25 cellular contexts compared by ENCODE assay signal in the genomic region with DNA sequence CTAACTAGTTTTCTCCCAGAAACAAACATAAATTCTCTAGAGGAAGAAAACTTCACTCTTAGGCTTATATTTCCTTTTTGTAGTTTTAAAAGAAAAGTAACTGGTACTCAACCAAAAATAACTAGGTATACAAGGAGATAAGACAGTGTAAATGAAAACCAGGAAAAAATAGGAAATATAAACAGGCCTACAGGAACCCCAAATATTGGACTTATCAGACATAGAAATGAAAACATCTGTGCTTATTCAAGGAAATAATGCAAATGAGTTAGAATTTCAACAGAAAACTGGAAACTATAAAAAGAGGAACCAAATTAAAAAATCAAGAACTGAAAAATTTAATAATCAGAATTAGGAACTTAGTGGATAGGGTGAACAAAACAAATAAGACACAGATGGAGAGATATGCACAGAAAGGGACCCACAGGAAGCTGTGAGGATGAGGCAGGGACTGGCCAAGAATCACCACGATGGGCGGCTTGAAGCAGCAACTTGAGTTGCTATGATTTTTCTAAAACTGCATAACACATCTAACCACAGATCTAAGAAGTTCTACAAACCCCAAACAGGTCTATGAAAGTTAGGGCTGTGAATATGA.
"Had no signal": no experiment of that assay in that cellular context is flagged by ENCODE, and none has a peak within 500 bp of the region (broad histone marks: within the 10 kb centered on the region; RNA-seq: fewer than 3 reads in every experiment).

No MANE protein-coding gene starts in this region.

- H3K27ac Mint-ChIP-seq: activated naive CD4-positive, alpha-beta T cell treated with anti-CD3 and anti-CD28 coated beads, Interleukin-2, amount 10 ng/mL, durations not matched to agents 7 days and 5 days; activated naive CD8-positive, alpha-beta T cell treated with anti-CD3 and anti-CD28 coated beads, Interleukin-2, amount 10 ng/mL, durations not matched to agents 7 days and 5 days; natural killer cell; neural progenitor cell; T-helper 2 cell treated with Interferon-gamma antibody and Interleukin-4, amounts not matched to agents 5 μg/mL and 100 μg/mL, for 36 hours had no signal

- H3K4me3 ChIP-seq: coronary artery, dorsolateral prefrontal cortex, gastrocnemius medialis, neural progenitor cell, testis, transverse colon, uterus had no signal

- H2AFZ ChIP-seq: neural progenitor cell had no signal

- H3K4me1 ChIP-seq: gastrocnemius medialis, neural progenitor cell, testis, transverse colon, uterus had no signal

- H3K27ac ChIP-seq: brain microvascular endothelial cell, coronary artery, gastrocnemius medialis, neural progenitor cell, testis, transverse colon, uterus had no signal

- H3K4me2 ChIP-seq: neural progenitor cell had no signal

- H3K36me3 ChIP-seq: brain microvascular endothelial cell, gastrocnemius medialis, neural progenitor cell, transverse colon, uterus had no signal

- H3K4me1 Mint-ChIP-seq: activated naive CD4-positive, alpha-beta T cell treated with anti-CD3 and anti-CD28 coated beads, Interleukin-2, amount 10 ng/mL, durations not matched to agents 7 days and 5 days; activated naive CD8-positive, alpha-beta T cell treated with anti-CD3 and anti-CD28 coated beads, Interleukin-2, amount 10 ng/mL, durations not matched to agents 7 days and 5 days had no signal

- H3K36me3 Mint-ChIP-seq: activated naive CD4-positive, alpha-beta T cell treated with anti-CD3 and anti-CD28 coated beads, Interleukin-2, amount 10 ng/mL, durations not matched to agents 7 days and 5 days; activated naive CD8-positive, alpha-beta T cell treated with anti-CD3 and anti-CD28 coated beads, Interleukin-2, amount 10 ng/mL, durations not matched to agents 7 days and 5 days; natural killer cell; neural progenitor cell had no signal

- DNase-seq: activated CD4-positive, alpha-beta T cell treated with anti-CD3 and anti-CD28 coated beads for 4 hours; activated CD4-positive, alpha-beta T cell treated with anti-CD3 and anti-CD28 coated beads, Interleukin-2, amount 50 U/mL, for 4 hours; activated CD4-positive, CD25-positive, alpha-beta regulatory T cell; activated gamma-delta T cell; activated naive CD4-positive, alpha-beta T cell treated with anti-CD3 and anti-CD28 coated beads, Interleukin-2, amount 10 ng/mL, durations not matched to agents 7 days and 5 days; activated naive CD8-positive, alpha-beta T cell treated with anti-CD3 and anti-CD28 coated beads, Interleukin-2, amount 10 ng/mL, durations not matched to agents 7 days and 5 days; amniotic stem cell; brain microvascular endothelial cell; effector memory CD4-positive, alpha-beta T cell; erythroblast; gastrocnemius medialis; hippocampal formation; left cardiac atrium; left ventricle myocardium superior; natural killer cell; right cardiac atrium; stimulated activated naive CD8-positive, alpha-beta T cell treated with anti-CD3 and anti-CD28 coated beads, Interleukin-15, Interleukin-2, amounts not matched to agents 100 U/mL and 50 U/mL, for 24 hours; T-helper 1 cell; testis; transverse colon; uterus had no signal

- ATAC-seq: gastrocnemius medialis; left cardiac atrium; left ventricle myocardium superior; right cardiac atrium; stimulated activated naive CD8-positive, alpha-beta T cell treated with anti-CD3 and anti-CD28 coated beads, Interleukin-15, Interleukin-2, amounts not matched to agents 100 U/mL and 50 U/mL, for 24 hours had no signal

- H3K4me3 Mint-ChIP-seq: activated naive CD4-positive, alpha-beta T cell treated with anti-CD3 and anti-CD28 coated beads, Interleukin-2, amount 10 ng/mL, durations not matched to agents 7 days and 5 days; activated naive CD8-positive, alpha-beta T cell treated with anti-CD3 and anti-CD28 coated beads, Interleukin-2, amount 10 ng/mL, durations not matched to agents 7 days and 5 days; natural killer cell; neural progenitor cell; T-helper 2 cell treated with Interferon-gamma antibody and Interleukin-4, amounts not matched to agents 5 μg/mL and 100 μg/mL, for 36 hours had no signal

- H3K9me3 ChIP-seq: testis, uterus had no signal

- H3K27me3 Mint-ChIP-seq: activated naive CD4-positive, alpha-beta T cell treated with anti-CD3 and anti-CD28 coated beads, Interleukin-2, amount 10 ng/mL, durations not matched to agents 7 days and 5 days had no signal
